In the genomic region with DNA sequence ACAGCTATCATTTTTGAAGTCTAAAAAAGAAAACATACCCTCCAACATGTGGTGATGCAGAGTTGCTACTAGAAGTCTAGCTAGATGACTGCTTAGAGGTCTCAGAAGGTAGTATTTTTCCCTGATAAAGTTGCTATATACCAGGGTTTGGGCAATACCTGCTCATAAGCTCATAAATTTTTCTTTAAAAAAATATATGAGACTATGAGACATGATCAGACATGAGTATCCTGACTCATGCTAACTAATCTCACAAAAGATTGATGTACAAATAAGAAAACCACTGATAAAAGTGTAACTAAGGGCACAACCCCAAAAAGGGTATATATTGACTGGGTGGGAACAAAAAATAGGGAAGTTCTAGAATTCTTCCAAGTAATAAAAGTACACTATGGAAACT, we compare ENCODE assay signal across 26 cellular contexts.
"Had no signal": no experiment of that assay in that cellular context is flagged by ENCODE, and none has a peak within 500 bp of the region (broad histone marks: within the 10 kb centered on the region; RNA-seq: fewer than 3 reads in every experiment).

No MANE protein-coding gene starts in this region.

- H3K27ac ChIP-seq: coronary artery, gastrocnemius medialis, prostate gland, right atrium auricular region, stomach, thyroid gland, vagina had no signal

- H3K27me3 ChIP-seq: gastrocnemius medialis, right atrium auricular region, stomach, thyroid gland, vagina had no signal

- ATAC-seq: gastrocnemius medialis; left lobe of liver; naive thymus-derived CD4-positive, alpha-beta T cell; sciatic nerve; stimulated activated effector memory CD8-positive, alpha-beta T cell treated with anti-CD3 and anti-CD28 coated beads, Interleukin-12 subunit alpha, Interleukin-12 subunit beta, amount 100 ng/mL, for 72 hours had no signal

- FAIRE-seq: endothelial cell of umbilical vein, kidney had no signal

- H3K4me1 ChIP-seq: gastrocnemius medialis, prostate gland, right atrium auricular region, stomach, thyroid gland, vagina had no signal

- H3K9me3 ChIP-seq: gastrocnemius medialis, prostate gland, right atrium auricular region, thyroid gland, vagina had no signal

- H3K36me3 ChIP-seq: gastrocnemius medialis, prostate gland, right atrium auricular region, stomach, thyroid gland, vagina had no signal

- DNase-seq: dermis blood vessel endothelial cell; effector memory CD4-positive, alpha-beta T cell; gastrocnemius medialis; head of caudate nucleus; kidney; mesendoderm; midbrain; naive thymus-derived CD4-positive, alpha-beta T cell; nephron progenitor cell; nucleus accumbens; stimulated activated CD4-positive, alpha-beta T cell treated with anti-CD3 and anti-CD28 coated beads, Interleukin-12 subunit alpha, Interleukin-12 subunit beta, amount 100 ng/mL, for 4 hours; stimulated activated CD4-positive, alpha-beta T cell treated with anti-CD3 and anti-CD28 coated beads, Interleukin-1b, Interleukin-23, amount 100 ng/mL, for 48 hours; stimulated activated CD4-positive, alpha-beta T cell treated with anti-CD3 and anti-CD28 coated beads, Interleukin-4, amount 100 ng/mL, for 24 hours; stimulated activated naive CD4-positive, alpha-beta T cell treated with Interleukin-2 at 50 U/mL for 16 hours; stomach; thyroid gland; trophoblast cell had no signal

- H3K4me3 ChIP-seq: coronary artery, gastrocnemius medialis, prostate gland, right atrium auricular region, smooth muscle cell, stomach, thyroid gland, vagina had no signal

- H3K4me2 ChIP-seq: smooth muscle cell had no signal
